14 cellular contexts compared by ENCODE assay signal in genomic region chr17:75499313-75500022, GRCh38. TPM values are rescaled to one million over a fixed set of nuclear protein-coding genes. Genes with fewer than 3 reads are reported as not detected.
DNase-seq lines count a peak whose midpoint lies in the region; ATAC-seq and TF ChIP-seq lines count a peak whose summit lies in the region.
"Had no signal": no experiment of that assay in that cellular context is flagged by ENCODE, and none has a peak within 500 bp of the region (broad histone marks: within the 10 kb centered on the region; RNA-seq: fewer than 3 reads in every experiment).

No MANE protein-coding gene starts in this region.

- no peak overlapping the region for H2BK12ac ChIP-seq in neuronal stem cell (ENCODE audit: low read length)

- DNase-seq in cardiac muscle cell (ENCODE audit: low read depth in 1 of 2, low spot score in 1 of 2) (peak in 1 of 2 donors; percentile 53), Right ventricle myocardium superior (no peak), endothelial cell (ENCODE audit: low spot score) (no peak), neuronal stem cell (ENCODE audit: low spot score) (no peak), upper lobe of right lung (no peak), SJCRH30 (no peak)
- no peak for DNase-seq in stimulated activated CD4-positive, alpha-beta T cell treated with anti-CD3 and anti-CD28 coated beads, Interleukin-1b, Interleukin-23, amount 100 ng/mL, for 48 hours
- DNase-seq: NCI-H1048; NCI-H2227 treated with DMSO at 0.1 percent for 48 hours; stimulated activated CD8-positive, alpha-beta memory T cell treated with anti-CD3 and anti-CD28 coated beads, Interleukin-4, amount 100 ng/mL, for 48 hours had no signal

- H3K9me3 ChIP-seq in cardiac muscle cell (ENCODE audit: low read depth) (no peaks in the 10 kb centered on the region), neuronal stem cell (replicated peaks in 1 of 2; ENCODE audit: control insufficient read depth in 2 of 2, insufficient read depth in 1 of 2, low read depth in 1 of 2, low read length in 2 of 2) (peaks cover 0 to 2% of the 10 kb centered on the region in 2 donors), upper lobe of right lung (no peaks in the 10 kb centered on the region), SJCRH30 (replicated peaks) (no peaks in the 10 kb centered on the region)
- H3K9me3 ChIP-seq: A549 had no signal

- no peak overlapping the region for H2AFZ ChIP-seq in neuronal stem cell (ENCODE audit: low read length)

- H3K27ac ChIP-seq in cardiac muscle cell = peak overlapping the region; percentile 60
- H3K27ac ChIP-seq in neuronal stem cell (replicated peaks; ENCODE audit: low read length) = no peak overlapping the region
- peak overlapping the region; percentile 4 for H3K27ac ChIP-seq in upper lobe of right lung
- H3K27ac ChIP-seq in SJCRH30 = no peak overlapping the region
- H3K27ac ChIP-seq: A549, WERI-Rb-1 had no signal

- no peak overlapping the region for H3K14ac ChIP-seq in neuronal stem cell (ENCODE audit: low read length)

- no peak overlapping the region for H3K4me2 ChIP-seq in neuronal stem cell (ENCODE audit: insufficient read depth, low read length, poor library complexity, severe bottlenecking)
- H3K4me2 ChIP-seq: A549 had no signal

- peaks cover 14% of the 10 kb centered on the region for H3K4me1 Mint-ChIP-seq in endothelial cell (ENCODE audit: unreplicated experiment)

- H4K8ac ChIP-seq in neuronal stem cell (ENCODE audit: low read depth, low read length) = no peak overlapping the region

- H3K4me3 Mint-ChIP-seq in endothelial cell (ENCODE audit: unreplicated experiment) = peak overlapping the region; percentile 7
- H3K4me3 Mint-ChIP-seq: activated naive CD4-positive, alpha-beta T cell treated with anti-CD3 and anti-CD28 coated beads, Interleukin-2, amount 50 U/mL, for 24 hours had no signal

- no peak for TF ChIP-seq CTCF in cardiac muscle cell (IDR thresholded peaks at IDR 0.05; ENCODE audit: low read depth, low read length)
- no peak for TF ChIP-seq CTCF in endothelial cell (IDR thresholded peaks at IDR 0.05; ENCODE audit: unreplicated experiment)
- no peak for TF ChIP-seq CTCF in upper lobe of right lung (IDR thresholded peaks at IDR 0.05)

- H3K23ac ChIP-seq in neuronal stem cell (ENCODE audit: low read depth, low read length, poor library complexity) = no peak overlapping the region

- H3K27me3 ChIP-seq in cardiac muscle cell = no peaks in the 10 kb centered on the region
- H3K27me3 ChIP-seq in neuronal stem cell (ENCODE audit: control insufficient read depth in 3 of 3, insufficient read depth in 3 of 3, low read depth in 1 of 3, low read length in 3 of 3) = no peaks in the 10 kb centered on the region
- H3K27me3 ChIP-seq in upper lobe of right lung = no peaks in the 10 kb centered on the region
- no peaks in the 10 kb centered on the region for H3K27me3 ChIP-seq in SJCRH30

- no peak overlapping the region for H3K18ac ChIP-seq in neuronal stem cell (ENCODE audit: low read length)

- H3K79me1 ChIP-seq in neuronal stem cell (ENCODE audit: low read depth, low read length) = peaks cover 5% of the 10 kb centered on the region

- intact Hi-C loops in Right ventricle myocardium superior (cut with DNase I) = no loop called here
- intact Hi-C loops in upper lobe of right lung (cut with DNase I) = no loop called here

- peak overlapping the region; percentile 27 for H3K9ac ChIP-seq in neuronal stem cell (ENCODE audit: low read depth, low read length, poor library complexity)

- H3K4me3 ChIP-seq in cardiac muscle cell = no peak overlapping the region
- no peak overlapping the region for H3K4me3 ChIP-seq in neuronal stem cell (ENCODE audit: low read length in 2 of 2)
- H3K4me3 ChIP-seq in upper lobe of right lung = no peak overlapping the region
- H3K4me3 ChIP-seq in SJCRH30 = no peak overlapping the region
- H3K4me3 ChIP-seq: A549 had no signal

- H3K4ac ChIP-seq in neuronal stem cell (ENCODE audit: low read length) = no peak overlapping the region

- ATAC-seq in Right ventricle myocardium superior (ENCODE audit: poor library complexity) (no peak), upper lobe of right lung (no peak), GM18870 (IDR thresholded peaks at IDR 0.05; ENCODE audit: unreplicated experiment) (no peak)

- H2BK120ac ChIP-seq in neuronal stem cell (ENCODE audit: low read depth, low read length) = no peak overlapping the region

- no CpG with 5 or more reads among the region's 16 CpGs for WGBS in neuronal stem cell (ENCODE audit: extremely low coverage in 2 of 2, insufficient read length in 2 of 2, insufficient replicate concordance in 1 of 2), 2 donors

- H3K27ac Mint-ChIP-seq in endothelial cell (ENCODE audit: unreplicated experiment) = peak overlapping the region; percentile 36
- H3K27ac Mint-ChIP-seq: activated naive CD4-positive, alpha-beta T cell treated with anti-CD3 and anti-CD28 coated beads, Interleukin-2, amount 50 U/mL, for 24 hours had no signal

- H2BK5ac ChIP-seq in neuronal stem cell (ENCODE audit: low read length) = no peak overlapping the region

- no peak overlapping the region for H4K91ac ChIP-seq in neuronal stem cell (ENCODE audit: low read depth, low read length, poor library complexity)

- H3K4me1 ChIP-seq in cardiac muscle cell (ENCODE audit: low read depth) = no peaks in the 10 kb centered on the region
- H3K4me1 ChIP-seq in neuronal stem cell (ENCODE audit: control insufficient read depth in 2 of 2, insufficient read depth in 1 of 2, low read depth in 1 of 2, low read length in 2 of 2) = no peaks in the 10 kb centered on the region
- no peaks in the 10 kb centered on the region for H3K4me1 ChIP-seq in upper lobe of right lung
- H3K4me1 ChIP-seq in SJCRH30 = no peaks in the 10 kb centered on the region
- H3K4me1 ChIP-seq: A549 had no signal

- peak overlapping the region; percentile 27 for H2AK5ac ChIP-seq in neuronal stem cell (ENCODE audit: low read depth, low read length)

- H3K36me3 Mint-ChIP-seq in endothelial cell (ENCODE audit: low read depth, unreplicated experiment) = peaks cover 16% of the 10 kb centered on the region
- H3K36me3 Mint-ChIP-seq: activated naive CD4-positive, alpha-beta T cell treated with anti-CD3 and anti-CD28 coated beads, Interleukin-2, amount 50 U/mL, for 24 hours had no signal

- no peaks in the 10 kb centered on the region for H3K9me3 Mint-ChIP-seq in endothelial cell (ENCODE audit: unreplicated experiment)
- H3K9me3 Mint-ChIP-seq: activated naive CD4-positive, alpha-beta T cell treated with anti-CD3 and anti-CD28 coated beads, Interleukin-2, amount 50 U/mL, for 24 hours had no signal

- H3K27me3 Mint-ChIP-seq in endothelial cell (ENCODE audit: unreplicated experiment) = peaks cover 10% of the 10 kb centered on the region
- H3K27me3 Mint-ChIP-seq: activated naive CD4-positive, alpha-beta T cell treated with anti-CD3 and anti-CD28 coated beads, Interleukin-2, amount 50 U/mL, for 24 hours had no signal

- peaks cover 20% of the 10 kb centered on the region for H3K36me3 ChIP-seq in cardiac muscle cell
- peaks cover 51 to 91% of the 10 kb centered on the region in 2 donors for H3K36me3 ChIP-seq in neuronal stem cell (replicated peaks in 1 of 2; ENCODE audit: control insufficient read depth in 2 of 2, insufficient read depth in 2 of 2, low read length in 2 of 2)
- peaks cover 36% of the 10 kb centered on the region for H3K36me3 ChIP-seq in upper lobe of right lung
- peaks cover 28% of the 10 kb centered on the region for H3K36me3 ChIP-seq in SJCRH30

- H2BK15ac ChIP-seq in neuronal stem cell (ENCODE audit: low read length) = no peak overlapping the region

RNA-seq across cellular contexts. Expression of gene CASKIN2, which starts 15.9 kb away (rescaled TPM):
- total RNA-seq in cardiac muscle cell = 24.4 and 31.2 TPM in 2 replicates
- polyA plus RNA-seq in cardiac muscle cell = 18.1 and 27.3 TPM in 2 replicates
- total RNA-seq in Right ventricle myocardium superior = 33.3 TPM
- 47.8 TPM for total RNA-seq in endothelial cell (ENCODE audit: unreplicated experiment)
- polyA plus RNA-seq in neuronal stem cell (2013, experiment 1 of 2) = 7.5 TPM
- 7.9 TPM for polyA plus RNA-seq in neuronal stem cell (2013, experiment 2 of 2)
- total RNA-seq in upper lobe of right lung = 101 TPM
- 6.9 and 9.3 TPM in 2 replicates for total RNA-seq in SJCRH30 (2014; rRNA removed; shearing (Covaris generic))

RNA-seq across cellular contexts. Expression of gene TSEN54, which starts 16.9 kb away (rescaled TPM):
- total RNA-seq in cardiac muscle cell (70.5 and 88.8 TPM in 2 replicates), Right ventricle myocardium superior (5.6 TPM), endothelial cell (ENCODE audit: unreplicated experiment) (18.8 TPM), upper lobe of right lung (21.6 TPM)
- polyA plus RNA-seq in cardiac muscle cell = 52.8 and 64.4 TPM in 2 replicates
- 21.2 TPM for polyA plus RNA-seq in neuronal stem cell (2013, experiment 1 of 2)
- 24.0 TPM for polyA plus RNA-seq in neuronal stem cell (2013, experiment 2 of 2)
- 34.3 and 44.8 TPM in 2 replicates for total RNA-seq in SJCRH30 (2014; rRNA removed; shearing (Covaris generic))

RNA-seq across cellular contexts. Expression of gene LLGL2, which starts 26.0 kb away (rescaled TPM):
- total RNA-seq in cardiac muscle cell = 28.1 and 40.3 TPM in 2 replicates
- polyA plus RNA-seq in cardiac muscle cell = 35.2 and 45.5 TPM in 2 replicates
- 3.6 TPM for total RNA-seq in Right ventricle myocardium superior
- total RNA-seq in endothelial cell (ENCODE audit: unreplicated experiment) = 34.4 TPM
- polyA plus RNA-seq in neuronal stem cell (2013, experiment 1 of 2) = 25.2 TPM
- polyA plus RNA-seq in neuronal stem cell (2013, experiment 2 of 2) = 26.4 TPM
- 133 TPM for total RNA-seq in upper lobe of right lung
- total RNA-seq in SJCRH30 (2014; rRNA removed; shearing (Covaris generic)) = not detected in 2 replicates

RNA-seq across cellular contexts. Expression of gene TMEM94, which starts 43.0 kb away (rescaled TPM):
- total RNA-seq in cardiac muscle cell (87.1 and 105 TPM in 2 replicates), Right ventricle myocardium superior (38.0 TPM), endothelial cell (ENCODE audit: unreplicated experiment) (111 TPM), upper lobe of right lung (79.1 TPM)
- polyA plus RNA-seq in cardiac muscle cell = 74.2 and 93.5 TPM in 2 replicates
- polyA plus RNA-seq in neuronal stem cell (2013, experiment 1 of 2) = 63.4 TPM
- 59.4 TPM for polyA plus RNA-seq in neuronal stem cell (2013, experiment 2 of 2)
- total RNA-seq in SJCRH30 (2014; rRNA removed; shearing (Covaris generic)) = 43.5 and 55.6 TPM in 2 replicates

Comparison
In these comparisons a context has a peak if more than half of its experiments do, and no peak if none do; other contexts are left out.
1. H3K27ac ChIP-seq: peak in cardiac muscle cell (single experiment) and upper lobe of right lung (single experiment); none in neuronal stem cell (single experiment) and SJCRH30 (single experiment).